In genomic region chr10:49362596-49363260, GRCh38 we compare ENCODE assay signal across 12 cellular contexts. TPM values are rescaled to one million over a fixed set of nuclear protein-coding genes. Genes with fewer than 3 reads are reported as not detected.
A peak's percentile ranks its signal among the peaks of the same experiment; 100 is the strongest.
DNase-seq lines count a peak whose midpoint lies in the region; ATAC-seq, FAIRE-seq and TF ChIP-seq lines count a peak whose summit lies in the region.
"Had no signal": no experiment of that assay in that cellular context is flagged by ENCODE, and none has a peak within 500 bp of the region (broad histone marks: within the 10 kb centered on the region; RNA-seq: fewer than 3 reads in every experiment).

No MANE protein-coding gene starts in this region.

- H3K4me1 ChIP-seq in K562 (replicated peaks in 1 of 2; ENCODE audit: control insufficient read depth in 2 of 2, insufficient read depth in 2 of 2, low read length in 2 of 2) (peaks cover 0 to 7% of the 10 kb centered on the region in 2 experiments; a peak in 2 of 5 replicates), SJCRH30 (peaks cover 28% of the 10 kb centered on the region)
- H3K4me1 ChIP-seq: uterus had no signal

- DNase-seq in CD14-positive monocyte (ENCODE audit: low spot score) (peak; percentile 67), K562 (ENCODE audit: extremely low read depth in 1 of 4, low spot score in 3 of 4) (no peak), NCI-H526 (lab: John Stamatoyannopoulos, UW) (no peak), NCI-H1417 (lab: John Stamatoyannopoulos, UW) (no peak), SJCRH30 (no peak)
- no peak for DNase-seq in stimulated activated naive CD4-positive, alpha-beta T cell (lab: John Stamatoyannopoulos, UW)
- DNase-seq: amniotic stem cell, uterus had no signal

- H3K9ac ChIP-seq in K562 (ENCODE audit: insufficient read depth in 1 of 2, low read depth in 2 of 2, low read length in 2 of 2) = no peak overlapping the region

- peaks cover 0 to 3% of the 10 kb centered on the region in 2 donors for H3K36me3 Mint-ChIP-seq in CD14-positive monocyte

- no peak overlapping the region for H2AFZ ChIP-seq in K562 (ENCODE audit: low read depth, low read length)

- TF ChIP-seq RAD21 in K562 (CRISPR knock-in tag; conservative IDR thresholded peaks at IDR 0.05 in 1 of 2, IDR thresholded peaks at IDR 0.05 in 1 of 2) = no peak

- no peak for TF ChIP-seq EP300 in K562 (IDR thresholded peaks at IDR 0.05; ENCODE audit: low read length)

- ATAC-seq in GM19438 (IDR thresholded peaks at IDR 0.05; ENCODE audit: low read depth, unreplicated experiment) (peak; percentile 80), HG03097 (IDR thresholded peaks at IDR 0.05; ENCODE audit: low FRiP score, unreplicated experiment) (peak; percentile 66), K562 (no peak)

- H4K20me1 ChIP-seq in K562 (replicated peaks; ENCODE audit: control insufficient read depth, insufficient read depth, low read length) = 0 out of 2 replicates have a peak, but pooled peaks cover 6% of the 10 kb centered on the region

- H3K4me3 Mint-ChIP-seq in CD14-positive monocyte = peak overlapping the region in 1 of 2 donors; percentile 73

- peaks cover 0 to 3% (median 0%) of the 10 kb centered on the region in 7 donors for H3K9me3 Mint-ChIP-seq in CD14-positive monocyte

- peaks cover 0 to 12% (median 4%) of the 10 kb centered on the region in 3 donors for H3K27me3 Mint-ChIP-seq in CD14-positive monocyte (ENCODE audit: low read depth in 3 of 3)

- intact Hi-C loops in CD14-positive monocyte (cut with micrococcal nuclease) (loop anchor here in 1 of 2 donors (10.0 kb wide), 1 partner anchor 48 kb away; no protein-coding TSS in a partner anchor), K562 (cut with micrococcal nuclease) (no loop called here)

- no peak for TF ChIP-seq POLR2A in K562 (conservative IDR thresholded peaks at IDR 0.05)

- no peak overlapping the region for H3K4me2 ChIP-seq in K562 (ENCODE audit: insufficient read depth, low read length)

- no peak for TF ChIP-seq CTCF in CD14-positive monocyte (IDR thresholded peaks at IDR 0.05)
- TF ChIP-seq CTCF in K562 (IDR thresholded peaks at IDR 0.05 in 2 of 3, conservative IDR thresholded peaks at IDR 0.05 in 1 of 3; ENCODE audit: insufficient read depth in 2 of 3, low read depth in 1 of 3, low read length in 3 of 3) = no peak

- in situ Hi-C loops in K562 (cut with MboI) = no loop called here

- H3K4me1 Mint-ChIP-seq in CD14-positive monocyte = peaks cover 41% of the 10 kb centered on the region

- H3K36me3 ChIP-seq in K562 (ENCODE audit: control insufficient read depth, insufficient read depth, low read length) = no peaks in the 10 kb centered on the region
- peaks cover 3% of the 10 kb centered on the region; the same call in 1 of the 2 replicates for H3K36me3 ChIP-seq in SJCRH30
- H3K36me3 ChIP-seq: uterus had no signal

- H3K79me2 ChIP-seq in K562 (ENCODE audit: control insufficient read depth, insufficient read depth, low read length) = no peaks in the 10 kb centered on the region

- H3K27me3 ChIP-seq in K562 (ENCODE audit: control insufficient read depth in 2 of 2, insufficient read depth in 2 of 2, low read length in 2 of 2) = peaks cover 45 to 66% of the 10 kb centered on the region in 2 experiments
- H3K27me3 ChIP-seq in SJCRH30 = no peaks in the 10 kb centered on the region
- H3K27me3 ChIP-seq: uterus had no signal

- BruUV-seq in K562 (replicated peaks; lab: Mats Ljungman, UMichigan) = no TSS peak

- H3K9me3 ChIP-seq in K562 (replicated peaks; ENCODE audit: control insufficient read depth, insufficient read depth, low read depth, low read length) (no peaks in the 10 kb centered on the region), SJCRH30 (replicated peaks) (peaks cover 5% of the 10 kb centered on the region; the same call in 1 of the 2 replicates)
- H3K9me3 ChIP-seq: uterus had no signal

- H3K27ac Mint-ChIP-seq in CD14-positive monocyte = peak overlapping the region; percentile 92 to 97 (median 94)

- peaks cover 3% of the 10 kb centered on the region for H3K9me1 ChIP-seq in K562 (ENCODE audit: control insufficient read depth, insufficient read depth, low read length)

- POLR2A ChIA-PET in K562 (lab: Yijun Ruan, JAX) = interaction anchor here (0.6 to 1.3 kb wide), 4 partner anchors 8 to 264 kb away, joined by 3 read pairs; no protein-coding TSS in a partner anchor

- CTCF ChIA-PET in K562 (lab: Yijun Ruan, JAX; ENCODE audit: low intra/inter-chr PET ratio) = no interaction called here

- no peak for FAIRE-seq in K562 (lab: Jason Lieb, UNC)

- WGBS in K562 (ENCODE audit: insufficient coverage, low coverage, missing lambda C conversion rate) = 11% methylated on average over 9 of the region's 10 CpGs

- H3K4me3 ChIP-seq in K562 (no peak overlapping the region), SJCRH30 (no peak overlapping the region)
- H3K4me3 ChIP-seq: skin epidermis, uterus had no signal

- no peak overlapping the region for H3K27ac ChIP-seq in K562 (ENCODE audit: extremely low read depth, low read depth, low read length)
- H3K27ac ChIP-seq in SJCRH30 = no peak overlapping the region
- H3K27ac ChIP-seq: uterus had no signal

TF ChIP-seq in K562, 482 proteins besides CTCF, POLR2A, EP300 and RAD21:
- TF ChIP-seq MCM5 (IDR thresholded peaks at IDR 0.05; ENCODE audit: low read depth) (no peak), ATF3 (IDR thresholded peaks at IDR 0.05) (peak; percentile 41; the same call in 1 of the 2 replicates), ATF3 (CRISPR knock-in tag; conservative IDR thresholded peaks at IDR 0.05) (no peak)

RNA-seq across cellular contexts. Expression of gene DRGX, which starts 33.2 kb away (rescaled TPM):
- polyA plus RNA-seq in CD14-positive monocyte = not detected
- total RNA-seq in K562 (2011; cell fraction: chromatin; rRNA removed; ENCODE audit: low replicate concordance) = not detected in 2 replicates
- total RNA-seq in K562 (2011; cell fraction: nucleolus; rRNA removed) = not detected in 2 replicates
- total RNA-seq in K562 (2011; cell fraction: nucleoplasm; rRNA removed) = not detected in 2 replicates
- not detected in 2 replicates for total RNA-seq in K562 (2014; rRNA removed)
- not detected in 2 replicates for total RNA-seq in K562 (2014; rRNA removed; fragmentation: Illumina TruSeq; extraction: Trizol)
- not detected in 2 replicates for total RNA-seq in K562 (2015; rRNA removed; fragmentation: Illumina TruSeq; extraction: Trizol)
- not detected in 2 replicates for total RNA-seq in K562 (2021)
- polyA plus RNA-seq in K562 (2011; rRNA removed) = not detected in 2 replicates
- polyA plus RNA-seq in K562 (2011; cell fraction: cytosol; rRNA removed) = not detected in 2 replicates
- not detected in 2 replicates for polyA plus RNA-seq in K562 (2011; cell fraction: nucleus; rRNA removed)
- polyA plus RNA-seq in K562 (2012) = 0.17 TPM in 1 of 2 replicates, not detected in the other
- polyA plus RNA-seq in K562 (2014; fragmentation: Illumina TruSeq; extraction: Trizol) = not detected in 2 replicates
- not detected for polyA plus RNA-seq in K562 (2014; fragmentation: Nextera tagmentation; extraction: Ambion mirVana)
- not detected in 2 replicates for polyA plus RNA-seq in K562 (2014; rRNA removed)
- not detected in 2 replicates for polyA minus RNA-seq in K562 (2011; rRNA and poly(A)+ RNA removed)
- not detected in 2 replicates for polyA minus RNA-seq in K562 (2011; cell fraction: cytosol; rRNA and poly(A)+ RNA removed)
- not detected in 2 replicates for polyA minus RNA-seq in K562 (2011; cell fraction: nucleus; rRNA and poly(A)+ RNA removed)
- total RNA-seq in SJCRH30 (2014; rRNA removed; shearing (Covaris generic)) = 15.0 and 17.8 TPM in 2 replicates
- total RNA-seq: HT1080 had no signal

Comparison
In these comparisons a context has a peak if more than half of its experiments do, and no peak if none do; other contexts are left out.
1. RNA of gene DRGX, which starts 33.2 kb away (total RNA-seq): 15.0 to 17.8 TPM in SJCRH30; not detected in K562; every median in the first group is over 10 times any median in the second.